In genomic region chr10:122525788-122526187, GRCh38 we compare ENCODE assay signal across 11 cellular contexts. TPM values are rescaled to one million over a fixed set of nuclear protein-coding genes. Genes with fewer than 3 reads are reported as not detected.
A peak's percentile ranks its signal among the peaks of the same experiment; 100 is the strongest.
DNase-seq lines count a peak whose midpoint lies in the region; ATAC-seq, FAIRE-seq and TF ChIP-seq lines count a peak whose summit lies in the region.
"Had no signal": no experiment of that assay in that cellular context is flagged by ENCODE, and none has a peak within 500 bp of the region (broad histone marks: within the 10 kb centered on the region; RNA-seq: fewer than 3 reads in every experiment).

No MANE protein-coding gene starts in this region.

- H3K27me3 ChIP-seq in RWPE2 (ENCODE audit: insufficient read depth, poor library complexity, severe bottlenecking): no peaks in the 10 kb centered on the region
- H3K27me3 ChIP-seq in small intestine (ENCODE audit: control insufficient read depth in 2 of 2, insufficient read depth in 2 of 2, low read length in 2 of 2): no peaks in the 10 kb centered on the region

- no peaks in the 10 kb centered on the region for H3K4me1 Mint-ChIP-seq in activated CD4-positive, alpha-beta T cell treated with anti-CD3 and anti-CD28 coated beads for 36 hours
- H3K4me1 Mint-ChIP-seq in activated CD4-positive, alpha-beta T cell treated with anti-CD3 and anti-CD28 coated beads, Interleukin-2, amount 10 ng/mL, durations not matched to agents 24 days and 14 days: no peaks in the 10 kb centered on the region
- H3K4me1 Mint-ChIP-seq: activated T-helper 17 cell treated with anti-CD3 and anti-CD28 coated beads, Interleukin-2, amount 50 U/mL, for 72 hours had no signal

- H3K27me3 Mint-ChIP-seq in activated CD4-positive, alpha-beta T cell treated with anti-CD3 and anti-CD28 coated beads for 36 hours: peaks cover 4% of the 10 kb centered on the region
- H3K27me3 Mint-ChIP-seq in activated CD4-positive, alpha-beta T cell treated with anti-CD3 and anti-CD28 coated beads, Interleukin-2, amount 10 ng/mL, durations not matched to agents 24 days and 14 days: peaks cover 29% of the 10 kb centered on the region

- peak; percentile 26 for DNase-seq in activated CD4-positive, alpha-beta T cell treated with anti-CD3 and anti-CD28 coated beads for 36 hours
- DNase-seq in activated CD4-positive, alpha-beta T cell treated with anti-CD3 and anti-CD28 coated beads, Interleukin-2, amount 10 ng/mL, durations not matched to agents 24 days and 14 days: no peak
- DNase-seq in RWPE2 (ENCODE audit: low spot score) (no peak), fibroblast of the aortic adventitia (ENCODE audit: low read depth) (no peak), small intestine (peak; percentile 73), OCI-M2 (lab: John Stamatoyannopoulos, UW; ENCODE audit: unreplicated experiment) (no peak)
- DNase-seq: NCI-H2171, SW 1271 had no signal

- H3K4me3 Mint-ChIP-seq in activated CD4-positive, alpha-beta T cell treated with anti-CD3 and anti-CD28 coated beads for 36 hours: no peak overlapping the region
- no peak overlapping the region for H3K4me3 Mint-ChIP-seq in activated CD4-positive, alpha-beta T cell treated with anti-CD3 and anti-CD28 coated beads, Interleukin-2, amount 10 ng/mL, durations not matched to agents 24 days and 14 days
- H3K4me3 Mint-ChIP-seq: activated T-helper 17 cell treated with anti-CD3 and anti-CD28 coated beads, Interleukin-2, amount 50 U/mL, for 72 hours had no signal

- peak; percentile 29 for TF ChIP-seq CTCF in RWPE2 (IDR thresholded peaks at IDR 0.05; ENCODE audit: poor library complexity, severe bottlenecking)
- peak; percentile 16 for TF ChIP-seq CTCF in fibroblast of the aortic adventitia (IDR thresholded peaks at IDR 0.05; ENCODE audit: insufficient read depth, low read length)

- CTCF ChIA-PET in activated CD4-positive, alpha-beta T cell treated with anti-CD3 and anti-CD28 coated beads for 36 hours (lab: Charles Lee): interaction anchor here (0.6 to 1.3 kb wide), 4 partner anchors 20 to 183 kb away, joined by 3 to 4 read pairs (median 3); no protein-coding TSS in a partner anchor

- H3K36me3 ChIP-seq in RWPE2 (ENCODE audit: low read depth) (no peaks in the 10 kb centered on the region), small intestine (ENCODE audit: control insufficient read depth in 2 of 2, insufficient read depth in 2 of 2, low read length in 2 of 2) (no peaks in the 10 kb centered on the region)

- no peaks in the 10 kb centered on the region for H3K4me1 ChIP-seq in RWPE2 (ENCODE audit: insufficient read depth, poor library complexity, severe bottlenecking)
- peaks cover 2 to 16% of the 10 kb centered on the region in 2 donors for H3K4me1 ChIP-seq in small intestine (ENCODE audit: control insufficient read depth in 2 of 2, insufficient read depth in 1 of 2, low read depth in 1 of 2, low read length in 1 of 2)

- H3K9me3 ChIP-seq in RWPE2 (ENCODE audit: severe bottlenecking): no peaks in the 10 kb centered on the region
- H3K9me3 ChIP-seq in small intestine (ENCODE audit: control insufficient read depth, low read depth): no peaks in the 10 kb centered on the region

- FAIRE-seq in small intestine (lab: Jason Lieb, UNC): no peak

- POLR2A ChIA-PET in activated CD4-positive, alpha-beta T cell treated with anti-CD3 and anti-CD28 coated beads for 36 hours (lab: Charles Lee): no interaction called here

- H3K36me3 Mint-ChIP-seq in activated CD4-positive, alpha-beta T cell treated with anti-CD3 and anti-CD28 coated beads for 36 hours (ENCODE audit: low read depth): no peaks in the 10 kb centered on the region
- no peaks in the 10 kb centered on the region for H3K36me3 Mint-ChIP-seq in activated CD4-positive, alpha-beta T cell treated with anti-CD3 and anti-CD28 coated beads, Interleukin-2, amount 10 ng/mL, durations not matched to agents 24 days and 14 days (ENCODE audit: low read depth)

- intact Hi-C loops in activated CD4-positive, alpha-beta T cell treated with anti-CD3 and anti-CD28 coated beads for 36 hours (cut with DNase I, micrococcal nuclease): loop anchor here in 1 of 2 experiments (1.0 kb wide), 1 partner anchor 40 kb away; no protein-coding TSS in a partner anchor
- intact Hi-C loops in activated CD4-positive, alpha-beta T cell treated with anti-CD3 and anti-CD28 coated beads, Interleukin-2, amount 10 ng/mL, durations not matched to agents 24 days and 14 days (cut with micrococcal nuclease): no loop called here

- H3K9me3 Mint-ChIP-seq in activated CD4-positive, alpha-beta T cell treated with anti-CD3 and anti-CD28 coated beads for 36 hours (ENCODE audit: low read depth): no peaks in the 10 kb centered on the region
- H3K9me3 Mint-ChIP-seq in activated CD4-positive, alpha-beta T cell treated with anti-CD3 and anti-CD28 coated beads, Interleukin-2, amount 10 ng/mL, durations not matched to agents 24 days and 14 days: no peaks in the 10 kb centered on the region
- H3K9me3 Mint-ChIP-seq: activated T-helper 17 cell treated with anti-CD3 and anti-CD28 coated beads, Interleukin-2, amount 50 U/mL, for 72 hours had no signal

- no peak for ATAC-seq in activated CD4-positive, alpha-beta T cell treated with anti-CD3 and anti-CD28 coated beads for 36 hours
- ATAC-seq in RWPE2 (ENCODE audit: low read depth) (no peak), HG03378 (IDR thresholded peaks at IDR 0.05; ENCODE audit: unreplicated experiment) (no peak), GM19035 (IDR thresholded peaks at IDR 0.05; ENCODE audit: unreplicated experiment) (no peak)
- ATAC-seq: activated T-helper 17 cell treated with anti-CD3 and anti-CD28 coated beads, Interleukin-2, amount 50 U/mL, for 72 hours had no signal

- 8 to 31% (median 21%) methylated on average over 6 of the region's 6 CpGs for WGBS in small intestine, 3 donors

- H3K27ac ChIP-seq in RWPE2 (ENCODE audit: poor library complexity, severe bottlenecking): no peak overlapping the region
- H3K27ac ChIP-seq in small intestine (ENCODE audit: low read depth in 1 of 2, low read length in 1 of 2): no peak overlapping the region

- no peak overlapping the region for H3K27ac Mint-ChIP-seq in activated CD4-positive, alpha-beta T cell treated with anti-CD3 and anti-CD28 coated beads for 36 hours
- H3K27ac Mint-ChIP-seq in activated CD4-positive, alpha-beta T cell treated with anti-CD3 and anti-CD28 coated beads, Interleukin-2, amount 10 ng/mL, durations not matched to agents 24 days and 14 days: no peak overlapping the region
- H3K27ac Mint-ChIP-seq: activated T-helper 17 cell treated with anti-CD3 and anti-CD28 coated beads, Interleukin-2, amount 50 U/mL, for 72 hours had no signal

- H3K4me3 ChIP-seq in RWPE2 (ENCODE audit: severe bottlenecking) (no peak overlapping the region), fibroblast of the aortic adventitia (ENCODE audit: low read depth, low read length) (no peak overlapping the region), small intestine (ENCODE audit: low read depth in 1 of 2, low read length in 2 of 2) (no peak overlapping the region)

RNA-seq across cellular contexts. Expression of gene DMBT1, which starts 34.8 kb away (rescaled TPM):
- not detected for total RNA-seq in activated CD4-positive, alpha-beta T cell treated with anti-CD3 and anti-CD28 coated beads for 36 hours
- not detected in 2 replicates for total RNA-seq in activated CD4-positive, alpha-beta T cell treated with anti-CD3 and anti-CD28 coated beads, Interleukin-2, amount 10 ng/mL, durations not matched to agents 24 days and 14 days
- total RNA-seq in fibroblast of the aortic adventitia (ENCODE audit: low replicate concordance): under 0.01 and 0.08 TPM in 2 replicates
- polyA plus RNA-seq in small intestine: 1,000 to 10,000 TPM in 1 of 3 donors, 10 to 100 TPM in 2; 10.5 to 2,003 (median 12.2) TPM
- total RNA-seq: activated T-helper 17 cell treated with anti-CD3 and anti-CD28 coated beads, Interleukin-2, amount 50 U/mL, for 72 hours had no signal

Comparison
In these comparisons a context has a peak if more than half of its experiments do, and no peak if none do; other contexts are left out.
1. DNase-seq: peak in activated CD4-positive, alpha-beta T cell treated with anti-CD3 and anti-CD28 coated beads for 36 hours (single experiment) and small intestine (single experiment); none in activated CD4-positive, alpha-beta T cell treated with anti-CD3 and anti-CD28 coated beads, Interleukin-2, amount 10 ng/mL, durations not matched to agents 24 days and 14 days (single experiment), RWPE2 (single experiment), fibroblast of the aortic adventitia (single experiment) and OCI-M2 (single experiment).